Comparison of ENCODE assay signal across 1 cellular context in the genomic region with DNA sequence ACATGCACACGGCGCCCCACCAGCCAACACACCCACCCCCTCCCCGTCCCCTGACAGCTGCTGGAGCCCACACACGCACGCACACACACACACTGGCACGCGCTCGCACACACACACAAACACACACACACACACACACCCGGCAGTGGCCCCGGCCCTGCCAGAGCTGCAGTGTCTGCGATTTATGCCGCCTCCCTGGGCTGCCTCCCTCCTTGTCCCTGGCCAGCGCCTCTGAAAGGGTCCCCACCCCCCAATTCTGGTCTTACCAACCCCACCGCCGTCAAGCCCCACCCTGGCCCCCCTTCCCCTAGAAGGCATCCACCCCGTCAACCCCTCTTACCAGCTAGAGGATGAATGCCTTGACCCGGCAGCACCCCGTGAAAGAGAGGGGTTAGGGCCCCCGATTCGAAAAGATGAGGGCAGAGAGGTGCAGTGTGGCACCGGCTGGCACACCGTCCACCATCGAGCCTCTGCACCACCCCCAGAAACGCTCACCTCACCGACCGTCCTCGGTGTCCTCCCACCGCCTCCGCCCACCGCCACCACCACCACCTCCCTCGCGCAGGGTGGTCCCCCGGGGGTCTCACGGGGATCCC.
TF ChIP-seq lines count a peak whose summit lies in the region.

No MANE protein-coding gene starts in this region.

TF ChIP-seq in HepG2, 621 proteins besides CTCF, POLR2A, EP300 and RAD21:
- no peak for TF ChIP-seq ZNF282 (IDR thresholded peaks at IDR 0.05; ENCODE audit: partially characterized antibody)
- TF ChIP-seq ZNF605 (CRISPR knock-in tag; IDR thresholded peaks at IDR 0.05): no peak
TF ChIP-seq in HepG2: peak in this region for 0.
